ENCODE assay signal across 28 cellular contexts in genomic region chr7:148681821-148682220, GRCh38.
"Had no signal": no experiment of that assay in that cellular context is flagged by ENCODE, and none has a peak within 500 bp of the region (broad histone marks: within the 10 kb centered on the region; RNA-seq: fewer than 3 reads in every experiment).

No MANE protein-coding gene starts in this region.

- H3K79me2 ChIP-seq: hepatocyte had no signal

- H3K9me3 ChIP-seq: colonic mucosa, esophagus muscularis mucosa, esophagus squamous epithelium, gastrocnemius medialis, gastroesophageal sphincter had no signal

- H3K27me3 Mint-ChIP-seq: dendritic cell treated with granulocyte-macrophage colony-stimulating factor and Interleukin-4, amounts not matched to agents 40 ng/mL and 50 ng/mL, for 4 days had no signal

- H3K4me3 ChIP-seq: colonic mucosa, coronary artery, dorsolateral prefrontal cortex, esophagus muscularis mucosa, esophagus squamous epithelium, gastrocnemius medialis, gastroesophageal sphincter, heart left ventricle, heart right ventricle, hepatocyte had no signal

- H3K9me3 Mint-ChIP-seq: effector memory CD8-positive, alpha-beta T cell had no signal

- H3K27me3 ChIP-seq: colonic mucosa, dorsolateral prefrontal cortex, esophagus muscularis mucosa, esophagus squamous epithelium, gastrocnemius medialis, gastroesophageal sphincter, heart left ventricle, heart right ventricle, hepatocyte had no signal

- H3K27ac Mint-ChIP-seq: dendritic cell treated with granulocyte-macrophage colony-stimulating factor and Interleukin-4, amounts not matched to agents 40 ng/mL and 50 ng/mL, for 4 days; effector memory CD8-positive, alpha-beta T cell had no signal

- H2AFZ ChIP-seq: hepatocyte had no signal

- H3K36me3 ChIP-seq: colonic mucosa, esophagus muscularis mucosa, esophagus squamous epithelium, gastroesophageal sphincter, heart left ventricle, heart right ventricle had no signal

- H3K4me3 Mint-ChIP-seq: dendritic cell treated with granulocyte-macrophage colony-stimulating factor and Interleukin-4, amounts not matched to agents 40 ng/mL and 50 ng/mL, for 4 days; effector memory CD8-positive, alpha-beta T cell had no signal

- H3K27ac ChIP-seq: colonic mucosa, coronary artery, dorsolateral prefrontal cortex, epithelial cell of prostate, esophagus muscularis mucosa, esophagus squamous epithelium, foreskin keratinocyte, gastrocnemius medialis, gastroesophageal sphincter, heart left ventricle, heart right ventricle, hepatocyte had no signal

- DNase-seq: colonic mucosa; cortex of kidney; dermis blood vessel endothelial cell; dorsolateral prefrontal cortex; effector CD4-positive, alpha-beta T cell; effector CD8-positive, alpha-beta T cell; effector memory CD4-positive, alpha-beta T cell; effector memory CD8-positive, alpha-beta T cell; erythroblast; esophagus squamous epithelium; foreskin fibroblast; foreskin keratinocyte; foreskin melanocyte; gastrocnemius medialis; glutamatergic neuron; head of caudate nucleus; heart left ventricle; heart right ventricle had no signal

- ATAC-seq: effector memory CD8-positive, alpha-beta T cell; esophagus mucosa; foreskin keratinocyte; gastrocnemius medialis; gastroesophageal sphincter; heart left ventricle; heart right ventricle had no signal

- H3K4me1 ChIP-seq: colonic mucosa, esophagus muscularis mucosa, esophagus squamous epithelium, foreskin keratinocyte, gastrocnemius medialis, gastroesophageal sphincter, heart left ventricle, heart right ventricle had no signal

- FAIRE-seq: colon, endometrium, endothelial cell of umbilical vein had no signal

- H3K4me2 ChIP-seq: hepatocyte had no signal
